10 cellular contexts compared by ENCODE assay signal in genomic region chr3:36906504-36907149, GRCh38. TPM values are rescaled to one million over a fixed set of nuclear protein-coding genes. Genes with fewer than 3 reads are reported as not detected.
A peak's percentile ranks its signal among the peaks of the same experiment; 100 is the strongest.
DNase-seq lines count a peak whose midpoint lies in the region; ATAC-seq and TF ChIP-seq lines count a peak whose summit lies in the region.
"Had no signal": no experiment of that assay in that cellular context is flagged by ENCODE, and none has a peak within 500 bp of the region (broad histone marks: within the 10 kb centered on the region; RNA-seq: fewer than 3 reads in every experiment).

No MANE protein-coding gene starts in this region.

- H3K36me3 Mint-ChIP-seq in endodermal cell (ENCODE audit: low read depth) (no peaks in the 10 kb centered on the region), osteocyte (ENCODE audit: unreplicated experiment) (peaks cover 8% of the 10 kb centered on the region)

- H3K4me1 ChIP-seq in DOHH2 (ENCODE audit: control insufficient read depth, low read length) (peaks cover 87% of the 10 kb centered on the region), Peyer's patch (peaks cover 0 to 21% (median 7%) of the 10 kb centered on the region in 4 donors), endodermal cell (ENCODE audit: control insufficient read depth, insufficient read depth, low read length) (peaks cover 5% of the 10 kb centered on the region)

- H3K27me3 Mint-ChIP-seq in endodermal cell (ENCODE audit: insufficient read depth) (peaks cover 3% of the 10 kb centered on the region), osteocyte (ENCODE audit: unreplicated experiment) (no peaks in the 10 kb centered on the region)

- intact Hi-C loops in head of caudate nucleus (cut with DNase I), result no loop called here

- no peaks in the 10 kb centered on the region for H3K9me3 ChIP-seq in DOHH2 (ENCODE audit: control insufficient read depth, insufficient read depth, low read length)
- H3K9me3 ChIP-seq in Peyer's patch, result no peaks in the 10 kb centered on the region
- no peaks in the 10 kb centered on the region for H3K9me3 ChIP-seq in endodermal cell (ENCODE audit: control insufficient read depth, low read length)

- ATAC-seq in HG03342 (IDR thresholded peaks at IDR 0.05; ENCODE audit: unreplicated experiment), result no peak

- no peak overlapping the region for H3K9ac ChIP-seq in endodermal cell (ENCODE audit: extremely low read depth, low read length, poor library complexity, severe bottlenecking)

- no peak overlapping the region for H3K27ac Mint-ChIP-seq in endodermal cell
- H3K27ac Mint-ChIP-seq in osteocyte (ENCODE audit: unreplicated experiment), result peak overlapping the region; percentile 57

- no peaks in the 10 kb centered on the region for H3K9me2 ChIP-seq in DOHH2 (replicated peaks; ENCODE audit: control insufficient read depth, low read length)

- TF ChIP-seq POLR2A in Peyer's patch (IDR thresholded peaks at IDR 0.05), result no peak

- H3K79me2 ChIP-seq in DOHH2 (ENCODE audit: control insufficient read depth, low read length), result peaks cover 58% of the 10 kb centered on the region

- peaks cover 63% of the 10 kb centered on the region for H3K36me3 ChIP-seq in DOHH2 (ENCODE audit: control insufficient read depth, low read length)
- H3K36me3 ChIP-seq in Peyer's patch, result peaks cover 0 to 12% (median 0%) of the 10 kb centered on the region in 3 donors
- H3K36me3 ChIP-seq in endodermal cell (ENCODE audit: control insufficient read depth, insufficient read depth, low read length), result no peaks in the 10 kb centered on the region

- H4K20me1 ChIP-seq in DOHH2 (ENCODE audit: control insufficient read depth, insufficient read depth, low read depth, low read length), result no peaks in the 10 kb centered on the region

- H3F3A ChIP-seq in DOHH2 (ENCODE audit: control insufficient read depth, insufficient read depth), result peaks cover 28% of the 10 kb centered on the region

- H3K27ac ChIP-seq in DOHH2 (ENCODE audit: low read depth, low read length), result peak overlapping the region; percentile 5; the same call in 1 of the 2 replicates
- peak overlapping the region; percentile 54 to 91 (median 86) for H3K27ac ChIP-seq in Peyer's patch
- H3K27ac ChIP-seq in endodermal cell (ENCODE audit: low read depth, low read length), result no peak overlapping the region

- H3K4me3 ChIP-seq in DOHH2 (ENCODE audit: low read length), result no peak overlapping the region
- peak overlapping the region in 2 of 4 donors; percentile 55 to 66 for H3K4me3 ChIP-seq in Peyer's patch
- H3K4me3 ChIP-seq in endodermal cell (ENCODE audit: low read length), result no peak overlapping the region

- H3K4me2 ChIP-seq in DOHH2 (ENCODE audit: low read length), result no peak overlapping the region

- 64 to 80% methylated on average over 1 to 2 of the region's 2 CpGs for WGBS in endodermal cell (ENCODE audit: insufficient coverage in 1 of 2, insufficient read length in 1 of 2), 2 experiments

- H3K9me3 Mint-ChIP-seq in endodermal cell (no peaks in the 10 kb centered on the region), osteocyte (ENCODE audit: unreplicated experiment) (no peaks in the 10 kb centered on the region)
- H3K9me3 Mint-ChIP-seq: neural crest cell had no signal

- H3K4me1 Mint-ChIP-seq in endodermal cell (peaks cover 10% of the 10 kb centered on the region), osteocyte (ENCODE audit: unreplicated experiment) (peaks cover 16% of the 10 kb centered on the region)

- H3K4me3 Mint-ChIP-seq in endodermal cell (no peak overlapping the region), osteocyte (ENCODE audit: unreplicated experiment) (no peak overlapping the region)
- H3K4me3 Mint-ChIP-seq: neural crest cell had no signal

- no peaks in the 10 kb centered on the region for H3K27me3 ChIP-seq in DOHH2 (ENCODE audit: control insufficient read depth, low read length)
- H3K27me3 ChIP-seq in Peyer's patch, result no peaks in the 10 kb centered on the region
- no peaks in the 10 kb centered on the region for H3K27me3 ChIP-seq in endodermal cell (ENCODE audit: control insufficient read depth, insufficient read depth, low read length, poor library complexity, severe bottlenecking)

- DNase-seq in Peyer's patch (no peak), endodermal cell (peak; percentile 41), osteocyte (ENCODE audit: extremely low spot score, unreplicated experiment) (peak; percentile 3), head of caudate nucleus (no peak)
- no peak for DNase-seq in stimulated activated CD8-positive, alpha-beta memory T cell treated with anti-CD3 and anti-CD28 coated beads, Interleukin-4, amount 100 ng/mL, for 48 hours
- DNase-seq: stimulated activated CD4-positive, alpha-beta T cell treated with anti-CD3 and anti-CD28 coated beads, Interleukin-4, amount 100 ng/mL, for 4 hours; SW 1271 had no signal

- TF ChIP-seq CTCF in DOHH2 (IDR thresholded peaks at IDR 0.05; ENCODE audit: low read depth, low read length, poor library complexity, severe bottlenecking) (no peak), Peyer's patch (IDR thresholded peaks at IDR 0.05) (no peak), endodermal cell (conservative IDR thresholded peaks at IDR 0.05) (no peak), osteocyte (IDR thresholded peaks at IDR 0.05) (no peak)

RNA-seq across cellular contexts. Expression of gene TRANK1, which starts 38.2 kb away (rescaled TPM):
- 10 to 100 TPM; 47.9 to 92.6 (median 59.9) TPM for total RNA-seq in Peyer's patch
- total RNA-seq in endodermal cell, result 10 to 100 TPM in 1 of 2 donors, 1 to 10 TPM in 1; 9.0 to 20.1 TPM
- polyA plus RNA-seq in endodermal cell (2013, experiment 1 of 2), result 4.8 TPM
- 4.1 TPM for polyA plus RNA-seq in endodermal cell (2013, experiment 2 of 2)
- 24.9 and 26.1 TPM in 2 replicates for total RNA-seq in osteocyte

Comparison
In these comparisons a context has a peak if more than half of its experiments do, and no peak if none do; other contexts are left out.
1. DNase-seq: peak in endodermal cell (single experiment) and osteocyte (single experiment); none in Peyer's patch (0 of 3), head of caudate nucleus (0 of 42) and stimulated activated CD8-positive, alpha-beta memory T cell treated with anti-CD3 and anti-CD28 coated beads, Interleukin-4, amount 100 ng/mL, for 48 hours (single experiment).